Comparison of ENCODE assay signal across 1 cellular context in the genomic region with DNA sequence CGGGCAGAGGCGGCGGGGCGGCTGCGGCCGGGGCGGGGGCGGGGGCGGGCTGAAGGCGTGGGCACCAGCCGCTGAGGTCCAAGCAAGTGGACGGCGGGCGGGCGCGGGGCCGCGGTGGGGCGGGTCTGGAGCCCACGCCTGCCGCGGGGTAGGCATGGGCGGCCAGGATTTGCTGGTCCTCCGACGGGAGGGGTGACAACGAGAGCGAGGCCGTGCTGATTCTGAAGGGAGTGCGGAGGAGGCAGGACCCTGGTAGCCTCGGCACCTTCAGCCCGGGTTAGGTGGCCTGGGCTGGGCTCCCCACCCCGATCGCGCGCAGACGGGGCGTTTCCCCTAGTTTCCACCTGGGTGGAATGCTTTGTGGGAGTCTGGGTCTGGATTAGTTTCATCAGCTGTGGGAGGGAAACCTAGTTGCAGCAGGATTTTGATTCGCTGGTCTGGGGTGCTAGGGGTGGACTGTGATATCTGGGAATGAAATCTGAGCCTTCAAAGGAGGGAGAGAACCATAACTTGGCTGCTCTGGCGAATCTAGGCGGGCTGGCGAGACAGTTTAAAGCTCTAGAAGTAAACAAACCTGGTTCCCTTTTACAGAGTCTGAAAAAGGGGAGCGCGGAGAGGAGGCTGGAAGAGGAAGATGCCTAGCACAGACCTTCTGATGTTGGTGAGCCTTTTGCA.
TF ChIP-seq lines count a peak whose summit lies in the region.

No MANE protein-coding gene starts in this region.

TF ChIP-seq in K562, 482 proteins besides CTCF, POLR2A, EP300 and RAD21 (continued from another document and continues in another):
- TF ChIP-seq, protein P1, sequence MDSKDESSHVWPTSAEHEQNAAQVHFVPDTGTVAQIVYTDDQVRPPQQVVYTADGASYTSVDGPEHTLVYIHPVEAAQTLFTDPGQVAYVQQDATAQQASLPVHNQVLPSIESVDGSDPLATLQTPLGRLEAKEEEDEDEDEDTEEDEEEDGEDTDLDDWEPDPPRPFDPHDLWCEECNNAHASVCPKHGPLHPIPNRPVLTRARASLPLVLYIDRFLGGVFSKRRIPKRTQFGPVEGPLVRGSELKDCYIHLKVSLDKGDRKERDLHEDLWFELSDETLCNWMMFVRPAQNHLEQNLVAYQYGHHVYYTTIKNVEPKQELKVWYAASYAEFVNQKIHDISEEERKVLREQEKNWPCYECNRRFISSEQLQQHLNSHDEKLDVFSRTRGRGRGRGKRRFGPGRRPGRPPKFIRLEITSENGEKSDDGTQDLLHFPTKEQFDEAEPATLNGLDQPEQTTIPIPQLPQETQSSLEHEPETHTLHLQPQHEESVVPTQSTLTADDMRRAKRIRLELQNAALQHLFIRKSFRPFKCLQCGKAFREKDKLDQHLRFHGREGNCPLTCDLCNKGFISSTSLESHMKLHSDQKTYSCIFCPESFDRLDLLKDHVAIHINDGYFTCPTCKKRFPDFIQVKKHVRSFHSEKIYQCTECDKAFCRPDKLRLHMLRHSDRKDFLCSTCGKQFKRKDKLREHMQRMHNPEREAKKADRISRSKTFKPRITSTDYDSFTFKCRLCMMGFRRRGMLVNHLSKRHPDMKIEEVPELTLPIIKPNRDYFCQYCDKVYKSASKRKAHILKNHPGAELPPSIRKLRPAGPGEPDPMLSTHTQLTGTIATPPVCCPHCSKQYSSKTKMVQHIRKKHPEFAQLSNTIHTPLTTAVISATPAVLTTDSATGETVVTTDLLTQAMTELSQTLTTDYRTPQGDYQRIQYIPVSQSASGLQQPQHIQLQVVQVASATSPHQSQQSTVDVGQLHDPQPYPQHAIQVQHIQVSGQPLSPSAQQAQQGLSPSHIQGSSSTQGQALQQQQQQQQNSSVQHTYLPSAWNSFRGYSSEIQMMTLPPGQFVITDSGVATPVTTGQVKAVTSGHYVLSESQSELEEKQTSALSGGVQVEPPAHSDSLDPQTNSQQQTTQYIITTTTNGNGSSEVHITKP (IDR thresholded peaks at IDR 0.05; ENCODE audit: partially characterized antibody): peak; percentile 63
- TF ChIP-seq ZNF263 (CRISPR knock-in tag; IDR thresholded peaks at IDR 0.05; ENCODE audit: borderline replicate concordance) (peak; percentile 25; the same call in 1 of the 2 replicates), HMGN3 (IDR thresholded peaks at IDR 0.05; ENCODE audit: borderline replicate concordance, extremely low read depth, insufficient read length, low read depth, low read length) (no peak), SNRNP70 (optimal IDR thresholded peaks at IDR 0.05; ENCODE audit: low read depth, low read length) (no peak), BDP1 (IDR thresholded peaks at IDR 0.05; ENCODE audit: insufficient read depth, insufficient read length) (no peak), RNF2 (IDR thresholded peaks at IDR 0.05) (peak; percentile 37; the same call in 1 of the 2 replicates), BRCA1 (IDR thresholded peaks at IDR 0.05) (no peak), BRCA1 (CRISPR knock-in tag; IDR thresholded peaks at IDR 0.05) (no peak), POLR2G (IDR thresholded peaks at IDR 0.05; ENCODE audit: low read depth, low read length) (peak; percentile 15; the same call in 1 of the 2 replicates), ZNF785 (CRISPR knock-in tag; IDR thresholded peaks at IDR 0.05) (no peak), ZBTB34 (CRISPR knock-in tag; IDR thresholded peaks at IDR 0.05) (no peak), MCM5 (IDR thresholded peaks at IDR 0.05; ENCODE audit: low read depth) (no peak), FOXP4 (CRISPR knock-in tag; IDR thresholded peaks at IDR 0.05; ENCODE audit: borderline replicate concordance) (no peak), MYNN (IDR thresholded peaks at IDR 0.05) (no peak), MYNN (CRISPR knock-in tag; IDR thresholded peaks at IDR 0.05) (no peak), RBM14 (IDR thresholded peaks at IDR 0.05; ENCODE audit: borderline replicate concordance, insufficient read depth, low read depth, low read length) (no peak), ETS2 (tag; IDR thresholded peaks at IDR 0.05; ENCODE audit: borderline replicate concordance, poor library complexity, severe bottlenecking) (no peak), TAF15 (IDR thresholded peaks at IDR 0.05; ENCODE audit: low read depth, low read length) (no peak), ZFP1 (CRISPR knock-in tag; IDR thresholded peaks at IDR 0.05) (no peak), RBBP5 (IDR thresholded peaks at IDR 0.05; ENCODE audit: borderline replicate concordance, insufficient read depth, low read length, poor library complexity, severe bottlenecking) (peak; percentile 65), ZNF232 (CRISPR knock-in tag; IDR thresholded peaks at IDR 0.05) (no peak), TBP (optimal IDR thresholded peaks at IDR 0.05; ENCODE audit: low read depth, low read length) (no peak), PHF8 (IDR thresholded peaks at IDR 0.05; ENCODE audit: borderline replicate concordance, low read length) (peak; percentile 40; the same call in 1 of the 2 replicates), BACH1 (tag; IDR thresholded peaks at IDR 0.05) (no peak), RBM39 (optimal IDR thresholded peaks at IDR 0.05; ENCODE audit: low read depth, low read length) (no peak), NBN (IDR thresholded peaks at IDR 0.05; ENCODE audit: low read depth) (peak; percentile 23; the same call in 1 of the 2 replicates)
- TF ChIP-seq, protein P2, sequence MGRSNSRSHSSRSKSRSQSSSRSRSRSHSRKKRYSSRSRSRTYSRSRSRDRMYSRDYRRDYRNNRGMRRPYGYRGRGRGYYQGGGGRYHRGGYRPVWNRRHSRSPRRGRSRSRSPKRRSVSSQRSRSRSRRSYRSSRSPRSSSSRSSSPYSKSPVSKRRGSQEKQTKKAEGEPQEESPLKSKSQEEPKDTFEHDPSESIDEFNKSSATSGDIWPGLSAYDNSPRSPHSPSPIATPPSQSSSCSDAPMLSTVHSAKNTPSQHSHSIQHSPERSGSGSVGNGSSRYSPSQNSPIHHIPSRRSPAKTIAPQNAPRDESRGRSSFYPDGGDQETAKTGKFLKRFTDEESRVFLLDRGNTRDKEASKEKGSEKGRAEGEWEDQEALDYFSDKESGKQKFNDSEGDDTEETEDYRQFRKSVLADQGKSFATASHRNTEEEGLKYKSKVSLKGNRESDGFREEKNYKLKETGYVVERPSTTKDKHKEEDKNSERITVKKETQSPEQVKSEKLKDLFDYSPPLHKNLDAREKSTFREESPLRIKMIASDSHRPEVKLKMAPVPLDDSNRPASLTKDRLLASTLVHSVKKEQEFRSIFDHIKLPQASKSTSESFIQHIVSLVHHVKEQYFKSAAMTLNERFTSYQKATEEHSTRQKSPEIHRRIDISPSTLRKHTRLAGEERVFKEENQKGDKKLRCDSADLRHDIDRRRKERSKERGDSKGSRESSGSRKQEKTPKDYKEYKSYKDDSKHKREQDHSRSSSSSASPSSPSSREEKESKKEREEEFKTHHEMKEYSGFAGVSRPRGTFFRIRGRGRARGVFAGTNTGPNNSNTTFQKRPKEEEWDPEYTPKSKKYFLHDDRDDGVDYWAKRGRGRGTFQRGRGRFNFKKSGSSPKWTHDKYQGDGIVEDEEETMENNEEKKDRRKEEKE (IDR thresholded peaks at IDR 0.05; ENCODE audit: borderline replicate concordance in 1 of 2, control insufficient read depth in 1 of 2, low read depth in 2 of 2, low read length in 1 of 2): no peak
- TF ChIP-seq, protein P3, sequence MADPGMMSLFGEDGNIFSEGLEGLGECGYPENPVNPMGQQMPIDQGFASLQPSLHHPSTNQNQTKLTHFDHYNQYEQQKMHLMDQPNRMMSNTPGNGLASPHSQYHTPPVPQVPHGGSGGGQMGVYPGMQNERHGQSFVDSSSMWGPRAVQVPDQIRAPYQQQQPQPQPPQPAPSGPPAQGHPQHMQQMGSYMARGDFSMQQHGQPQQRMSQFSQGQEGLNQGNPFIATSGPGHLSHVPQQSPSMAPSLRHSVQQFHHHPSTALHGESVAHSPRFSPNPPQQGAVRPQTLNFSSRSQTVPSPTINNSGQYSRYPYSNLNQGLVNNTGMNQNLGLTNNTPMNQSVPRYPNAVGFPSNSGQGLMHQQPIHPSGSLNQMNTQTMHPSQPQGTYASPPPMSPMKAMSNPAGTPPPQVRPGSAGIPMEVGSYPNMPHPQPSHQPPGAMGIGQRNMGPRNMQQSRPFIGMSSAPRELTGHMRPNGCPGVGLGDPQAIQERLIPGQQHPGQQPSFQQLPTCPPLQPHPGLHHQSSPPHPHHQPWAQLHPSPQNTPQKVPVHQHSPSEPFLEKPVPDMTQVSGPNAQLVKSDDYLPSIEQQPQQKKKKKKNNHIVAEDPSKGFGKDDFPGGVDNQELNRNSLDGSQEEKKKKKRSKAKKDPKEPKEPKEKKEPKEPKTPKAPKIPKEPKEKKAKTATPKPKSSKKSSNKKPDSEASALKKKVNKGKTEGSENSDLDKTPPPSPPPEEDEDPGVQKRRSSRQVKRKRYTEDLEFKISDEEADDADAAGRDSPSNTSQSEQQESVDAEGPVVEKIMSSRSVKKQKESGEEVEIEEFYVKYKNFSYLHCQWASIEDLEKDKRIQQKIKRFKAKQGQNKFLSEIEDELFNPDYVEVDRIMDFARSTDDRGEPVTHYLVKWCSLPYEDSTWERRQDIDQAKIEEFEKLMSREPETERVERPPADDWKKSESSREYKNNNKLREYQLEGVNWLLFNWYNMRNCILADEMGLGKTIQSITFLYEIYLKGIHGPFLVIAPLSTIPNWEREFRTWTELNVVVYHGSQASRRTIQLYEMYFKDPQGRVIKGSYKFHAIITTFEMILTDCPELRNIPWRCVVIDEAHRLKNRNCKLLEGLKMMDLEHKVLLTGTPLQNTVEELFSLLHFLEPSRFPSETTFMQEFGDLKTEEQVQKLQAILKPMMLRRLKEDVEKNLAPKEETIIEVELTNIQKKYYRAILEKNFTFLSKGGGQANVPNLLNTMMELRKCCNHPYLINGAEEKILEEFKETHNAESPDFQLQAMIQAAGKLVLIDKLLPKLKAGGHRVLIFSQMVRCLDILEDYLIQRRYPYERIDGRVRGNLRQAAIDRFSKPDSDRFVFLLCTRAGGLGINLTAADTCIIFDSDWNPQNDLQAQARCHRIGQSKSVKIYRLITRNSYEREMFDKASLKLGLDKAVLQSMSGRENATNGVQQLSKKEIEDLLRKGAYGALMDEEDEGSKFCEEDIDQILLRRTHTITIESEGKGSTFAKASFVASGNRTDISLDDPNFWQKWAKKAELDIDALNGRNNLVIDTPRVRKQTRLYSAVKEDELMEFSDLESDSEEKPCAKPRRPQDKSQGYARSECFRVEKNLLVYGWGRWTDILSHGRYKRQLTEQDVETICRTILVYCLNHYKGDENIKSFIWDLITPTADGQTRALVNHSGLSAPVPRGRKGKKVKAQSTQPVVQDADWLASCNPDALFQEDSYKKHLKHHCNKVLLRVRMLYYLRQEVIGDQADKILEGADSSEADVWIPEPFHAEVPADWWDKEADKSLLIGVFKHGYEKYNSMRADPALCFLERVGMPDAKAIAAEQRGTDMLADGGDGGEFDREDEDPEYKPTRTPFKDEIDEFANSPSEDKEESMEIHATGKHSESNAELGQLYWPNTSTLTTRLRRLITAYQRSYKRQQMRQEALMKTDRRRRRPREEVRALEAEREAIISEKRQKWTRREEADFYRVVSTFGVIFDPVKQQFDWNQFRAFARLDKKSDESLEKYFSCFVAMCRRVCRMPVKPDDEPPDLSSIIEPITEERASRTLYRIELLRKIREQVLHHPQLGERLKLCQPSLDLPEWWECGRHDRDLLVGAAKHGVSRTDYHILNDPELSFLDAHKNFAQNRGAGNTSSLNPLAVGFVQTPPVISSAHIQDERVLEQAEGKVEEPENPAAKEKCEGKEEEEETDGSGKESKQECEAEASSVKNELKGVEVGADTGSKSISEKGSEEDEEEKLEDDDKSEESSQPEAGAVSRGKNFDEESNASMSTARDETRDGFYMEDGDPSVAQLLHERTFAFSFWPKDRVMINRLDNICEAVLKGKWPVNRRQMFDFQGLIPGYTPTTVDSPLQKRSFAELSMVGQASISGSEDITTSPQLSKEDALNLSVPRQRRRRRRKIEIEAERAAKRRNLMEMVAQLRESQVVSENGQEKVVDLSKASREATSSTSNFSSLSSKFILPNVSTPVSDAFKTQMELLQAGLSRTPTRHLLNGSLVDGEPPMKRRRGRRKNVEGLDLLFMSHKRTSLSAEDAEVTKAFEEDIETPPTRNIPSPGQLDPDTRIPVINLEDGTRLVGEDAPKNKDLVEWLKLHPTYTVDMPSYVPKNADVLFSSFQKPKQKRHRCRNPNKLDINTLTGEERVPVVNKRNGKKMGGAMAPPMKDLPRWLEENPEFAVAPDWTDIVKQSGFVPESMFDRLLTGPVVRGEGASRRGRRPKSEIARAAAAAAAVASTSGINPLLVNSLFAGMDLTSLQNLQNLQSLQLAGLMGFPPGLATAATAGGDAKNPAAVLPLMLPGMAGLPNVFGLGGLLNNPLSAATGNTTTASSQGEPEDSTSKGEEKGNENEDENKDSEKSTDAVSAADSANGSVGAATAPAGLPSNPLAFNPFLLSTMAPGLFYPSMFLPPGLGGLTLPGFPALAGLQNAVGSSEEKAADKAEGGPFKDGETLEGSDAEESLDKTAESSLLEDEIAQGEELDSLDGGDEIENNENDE (IDR thresholded peaks at IDR 0.05; ENCODE audit: low read depth, low read length): no peak
- TF ChIP-seq, protein P4, sequence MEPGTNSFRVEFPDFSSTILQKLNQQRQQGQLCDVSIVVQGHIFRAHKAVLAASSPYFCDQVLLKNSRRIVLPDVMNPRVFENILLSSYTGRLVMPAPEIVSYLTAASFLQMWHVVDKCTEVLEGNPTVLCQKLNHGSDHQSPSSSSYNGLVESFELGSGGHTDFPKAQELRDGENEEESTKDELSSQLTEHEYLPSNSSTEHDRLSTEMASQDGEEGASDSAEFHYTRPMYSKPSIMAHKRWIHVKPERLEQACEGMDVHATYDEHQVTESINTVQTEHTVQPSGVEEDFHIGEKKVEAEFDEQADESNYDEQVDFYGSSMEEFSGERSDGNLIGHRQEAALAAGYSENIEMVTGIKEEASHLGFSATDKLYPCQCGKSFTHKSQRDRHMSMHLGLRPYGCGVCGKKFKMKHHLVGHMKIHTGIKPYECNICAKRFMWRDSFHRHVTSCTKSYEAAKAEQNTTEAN (CRISPR knock-in tag; IDR thresholded peaks at IDR 0.05): no peak
